ENCODE assay signal across 15 cellular contexts in the genomic region with DNA sequence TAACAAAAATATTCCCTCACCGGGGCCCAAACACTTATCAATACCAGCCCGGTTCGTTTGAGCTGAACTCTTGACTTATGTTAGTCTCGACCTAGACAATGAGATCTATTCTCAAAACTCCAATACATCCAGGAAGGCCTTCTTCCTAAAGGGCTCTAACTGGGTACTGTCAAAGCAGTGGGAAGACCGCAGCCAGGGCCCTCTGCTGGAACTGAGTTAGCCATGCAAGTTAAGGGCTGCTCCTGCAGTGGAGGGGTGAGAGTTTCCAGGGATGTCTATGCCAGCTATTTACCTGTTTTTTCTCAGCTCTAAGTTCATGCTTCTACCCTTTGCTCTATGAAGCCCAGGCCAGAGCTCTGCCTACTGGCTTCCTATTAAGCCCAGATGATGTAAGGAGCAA.
DNase-seq lines count a peak whose midpoint lies in the region; ATAC-seq and TF ChIP-seq lines count a peak whose summit lies in the region.
"Had no signal": no experiment of that assay in that cellular context is flagged by ENCODE, and none has a peak within 500 bp of the region (broad histone marks: within the 10 kb centered on the region; RNA-seq: fewer than 3 reads in every experiment).

No MANE protein-coding gene starts in this region.

- no peaks in the 10 kb centered on the region for H4K20me1 ChIP-seq in OCI-LY7 (ENCODE audit: insufficient read depth, low read length)

- no peaks in the 10 kb centered on the region for H3K36me3 Mint-ChIP-seq in activated T-cell treated with anti-CD3 and anti-CD28 coated beads, Interleukin-2, amount 50 U/mL, for 72 hours (ENCODE audit: insufficient read depth in 2 of 2)

- H3K4me1 ChIP-seq in A673 (ENCODE audit: insufficient read depth, low read length, poor library complexity, severe bottlenecking) (peaks cover 42% of the 10 kb centered on the region), OCI-LY7 (ENCODE audit: insufficient read depth, low read length, poor library complexity, severe bottlenecking) (no peaks in the 10 kb centered on the region)

- H3K79me2 ChIP-seq in OCI-LY7 (ENCODE audit: insufficient read depth, low read depth, low read length): no peaks in the 10 kb centered on the region

- peak; percentile 54 for TF ChIP-seq CTCF in A673 (conservative IDR thresholded peaks at IDR 0.05; ENCODE audit: low read depth, low read length)
- peak; percentile 52; the same call in 1 of the 2 replicates for TF ChIP-seq CTCF in OCI-LY7 (conservative IDR thresholded peaks at IDR 0.05; ENCODE audit: low read length)
- TF ChIP-seq CTCF in epithelial cell of proximal tubule (conservative IDR thresholded peaks at IDR 0.05; ENCODE audit: low read depth, low read length): peak; percentile 28

- no peaks in the 10 kb centered on the region for H3K4me1 Mint-ChIP-seq in activated T-cell treated with anti-CD3 and anti-CD28 coated beads, Interleukin-2, amount 50 U/mL, for 72 hours (ENCODE audit: low read depth)

- H3K4me2 ChIP-seq in OCI-LY7 (ENCODE audit: low read length): no peak overlapping the region

- peaks cover under 1% of the 10 kb centered on the region in 2 donors for H3K9me3 Mint-ChIP-seq in activated T-cell treated with anti-CD3 and anti-CD28 coated beads, Interleukin-2, amount 50 U/mL, for 72 hours

- no peak overlapping the region for H3K27ac Mint-ChIP-seq in activated T-cell treated with anti-CD3 and anti-CD28 coated beads, Interleukin-2, amount 50 U/mL, for 72 hours
- H3K27ac Mint-ChIP-seq: activated CD8-positive, alpha-beta T cell treated with anti-CD3 and anti-CD28 coated beads, Interleukin-2, amount 10 ng/mL, durations not matched to agents 7 days and 5 days had no signal

- DNase-seq in A673 (ENCODE audit: low spot score) (peak; percentile 52), H4 (ENCODE audit: low spot score) (peak; percentile 47), OCI-LY7 (ENCODE audit: low spot score) (no peak), epithelial cell of proximal tubule (ENCODE audit: low read depth) (no peak), NCI-H146 treated with DMSO at 0.1 percent for 48 hours (lab: John Stamatoyannopoulos, UW; ENCODE audit: unreplicated experiment) (no peak)
- DNase-seq in activated T-cell treated with anti-CD3 and anti-CD28 coated beads, Interleukin-2, amount 50 U/mL, for 72 hours: no peak
- DNase-seq: activated CD8-positive, alpha-beta T cell treated with anti-CD3 and anti-CD28 coated beads, Interleukin-2, amount 10 ng/mL, durations not matched to agents 7 days and 5 days; activated gamma-delta T cell treated with Interleukin-2 at 50 U/mL for 16 hours; AML-193; GOT3; retina; stimulated activated CD4-positive, alpha-beta T cell treated with anti-CD3 and anti-CD28 coated beads, Interleukin-4, amount 100 ng/mL, for 1 hour; T-helper 9 cell had no signal

- H3K4me3 ChIP-seq in A673 (ENCODE audit: low read depth, low read length, poor library complexity, severe bottlenecking) (no peak overlapping the region), OCI-LY7 (ENCODE audit: low read depth, low read length, poor library complexity, severe bottlenecking) (no peak overlapping the region), epithelial cell of proximal tubule (ENCODE audit: low read depth, low read length) (no peak overlapping the region)

- POLR2A ChIA-PET in A673 (lab: Charles Lee; ENCODE audit: low non-redundant PET): no interaction called here
- POLR2A ChIA-PET in OCI-LY7 (lab: Charles Lee): interaction anchor here (0.6 kb wide), 1 partner anchor 614 kb away, joined by 5 read pairs; no protein-coding TSS in a partner anchor

- no peaks in the 10 kb centered on the region for H3K27me3 ChIP-seq in A673 (replicated peaks; ENCODE audit: insufficient read depth, low read depth, low read length, poor library complexity)

- no peak overlapping the region for H3K4me3 Mint-ChIP-seq in activated T-cell treated with anti-CD3 and anti-CD28 coated beads, Interleukin-2, amount 50 U/mL, for 72 hours
- H3K4me3 Mint-ChIP-seq: activated CD8-positive, alpha-beta T cell treated with anti-CD3 and anti-CD28 coated beads, Interleukin-2, amount 10 ng/mL, durations not matched to agents 7 days and 5 days had no signal

- H3K9me3 ChIP-seq in A673 (ENCODE audit: low read depth, low read length, poor library complexity, severe bottlenecking): peaks cover 6% of the 10 kb centered on the region
- H3K9me3 ChIP-seq in OCI-LY7 (ENCODE audit: low read length): no peaks in the 10 kb centered on the region

- peak overlapping the region; percentile 82 for H3K27ac ChIP-seq in A673 (ENCODE audit: low read depth, low read length, poor library complexity, severe bottlenecking)
- H3K27ac ChIP-seq in OCI-LY7 (ENCODE audit: low read depth, low read length, poor library complexity, severe bottlenecking): no peak overlapping the region

- CTCF ChIA-PET in A673 (lab: Charles Lee) (interaction anchor here (0.5 to 0.8 kb wide), 2 partner anchors 25 to 136 kb away, joined by 3 read pairs; no protein-coding TSS in a partner anchor), OCI-LY7 (lab: Charles Lee; ENCODE audit: unreplicated experiment) (no interaction called here)

- H3K9me2 ChIP-seq in OCI-LY7 (ENCODE audit: insufficient read depth, low read length): no peaks in the 10 kb centered on the region

- BruUV-seq in A673 (replicated peaks; lab: Mats Ljungman, UMichigan) (no TSS peak), OCI-LY7 (replicated peaks; lab: Mats Ljungman, UMichigan) (no TSS peak)

- no peak for ATAC-seq in GM18858 (IDR thresholded peaks at IDR 0.05; ENCODE audit: unreplicated experiment)
- ATAC-seq in GM21423 (IDR thresholded peaks at IDR 0.05; ENCODE audit: unreplicated experiment): no peak
- no peak for ATAC-seq in activated T-cell treated with anti-CD3 and anti-CD28 coated beads, Interleukin-2, amount 50 U/mL, for 72 hours (replicated peaks in 1 of 2)
- ATAC-seq: activated CD8-positive, alpha-beta T cell treated with anti-CD3 and anti-CD28 coated beads, Interleukin-2, amount 10 ng/mL, durations not matched to agents 7 days and 5 days had no signal

- H3K36me3 ChIP-seq in A673 (ENCODE audit: insufficient read depth, low read length, poor library complexity, severe bottlenecking) (no peaks in the 10 kb centered on the region), OCI-LY7 (ENCODE audit: insufficient read depth, low read length) (no peaks in the 10 kb centered on the region)

- H3K27me3 Mint-ChIP-seq in activated T-cell treated with anti-CD3 and anti-CD28 coated beads, Interleukin-2, amount 50 U/mL, for 72 hours (ENCODE audit: low read depth): peaks cover 5% of the 10 kb centered on the region

- H2AFZ ChIP-seq in OCI-LY7 (ENCODE audit: low read length): no peak overlapping the region

- intact Hi-C loops in A673 (cut with micrococcal nuclease; ENCODE audit: unreplicated experiment) (loop anchor here (5.0 to 10.0 kb wide), 3 partner anchors 109 to 519 kb away; no protein-coding TSS in a partner anchor), OCI-LY7 (cut with micrococcal nuclease; ENCODE audit: unreplicated experiment) (no loop called here)

Comparison
In these comparisons a context has a peak if more than half of its experiments do, and no peak if none do; other contexts are left out.
1. DNase-seq: peak in A673 (single experiment) and H4 (single experiment); none in OCI-LY7 (single experiment), epithelial cell of proximal tubule (single experiment), NCI-H146 treated with DMSO at 0.1 percent for 48 hours (single experiment) and activated T-cell treated with anti-CD3 and anti-CD28 coated beads, Interleukin-2, amount 50 U/mL, for 72 hours (0 of 2).
2. Peak in every context shown above with its lines, with median percentiles within 50 percentile points of each other: CTCF ChIP-seq.